Comparison of ENCODE assay signal across 17 cellular contexts in genomic region chr10:43220971-43221418, GRCh38. TPM values are rescaled to one million over a fixed set of nuclear protein-coding genes. Genes with fewer than 3 reads are reported as not detected.
DNase-seq lines count a peak whose midpoint lies in the region; ATAC-seq, FAIRE-seq and TF ChIP-seq lines count a peak whose summit lies in the region.
"Had no signal": no experiment of that assay in that cellular context is flagged by ENCODE, and none has a peak within 500 bp of the region (broad histone marks: within the 10 kb centered on the region; RNA-seq: fewer than 3 reads in every experiment).

No MANE protein-coding gene starts in this region.

- peaks cover 8 to 16% of the 10 kb centered on the region in 2 donors for H3K4me1 Mint-ChIP-seq in natural killer cell treated with Interleukin-12 subunit alpha and Interleukin-12 subunit beta and Interleukin-15 and Interleukin-18, amount 100 ng/mL, for 72 hours (ENCODE audit: low read depth in 2 of 2)

- H2AFZ ChIP-seq in K562 (ENCODE audit: low read depth, low read length) = no peak overlapping the region

- H3K27me3 ChIP-seq in K562 (ENCODE audit: control insufficient read depth in 2 of 2, insufficient read depth in 2 of 2, low read length in 2 of 2) (peaks cover 20 to 72% of the 10 kb centered on the region in 2 experiments), esophagus muscularis mucosa (peaks cover 0 to 54% (median 0%) of the 10 kb centered on the region in 4 donors)
- H3K27me3 ChIP-seq: adrenal gland had no signal

- TF ChIP-seq RAD21 in K562 (CRISPR knock-in tag; conservative IDR thresholded peaks at IDR 0.05 in 1 of 2, IDR thresholded peaks at IDR 0.05 in 1 of 2) = no peak

- H3K36me3 ChIP-seq in K562 (ENCODE audit: control insufficient read depth, insufficient read depth, low read length) (no peaks in the 10 kb centered on the region), esophagus muscularis mucosa (no peaks in the 10 kb centered on the region)
- H3K36me3 ChIP-seq: adrenal gland, prostate gland had no signal

- intact Hi-C loops in K562 (cut with micrococcal nuclease) = no loop called here
- intact Hi-C loops in esophagus muscularis mucosa (cut with DNase I) = no loop called here

- POLR2A ChIA-PET in K562 (lab: Yijun Ruan, JAX) = interaction anchor here (0.6 kb wide), 1 partner anchor 11 kb away, joined by 3 read pairs; no protein-coding TSS in a partner anchor

- H3K9ac ChIP-seq in K562 (ENCODE audit: insufficient read depth in 1 of 2, low read depth in 2 of 2, low read length in 2 of 2) = no peak overlapping the region

- CTCF ChIA-PET in K562 (lab: Yijun Ruan, JAX; ENCODE audit: low intra/inter-chr PET ratio) = interaction anchor here (0.7 kb wide), 1 partner anchor 128 kb away, joined by 3 read pairs; no protein-coding TSS in a partner anchor

- peaks cover 7% of the 10 kb centered on the region; the same call in 1 of the 2 replicates for H4K20me1 ChIP-seq in K562 (replicated peaks; ENCODE audit: control insufficient read depth, insufficient read depth, low read length)

- TF ChIP-seq EP300 in K562 (IDR thresholded peaks at IDR 0.05; ENCODE audit: low read length) = no peak
- no peak for TF ChIP-seq EP300 in esophagus muscularis mucosa (IDR thresholded peaks at IDR 0.05)

- peaks cover 0 to 18% of the 10 kb centered on the region in 2 experiments; a peak in 1 of 5 replicates for H3K4me1 ChIP-seq in K562 (replicated peaks in 1 of 2; ENCODE audit: control insufficient read depth in 2 of 2, insufficient read depth in 2 of 2, low read length in 2 of 2)
- H3K4me1 ChIP-seq in esophagus muscularis mucosa = no peaks in the 10 kb centered on the region
- H3K4me1 ChIP-seq: prostate gland had no signal

- WGBS in K562 (ENCODE audit: insufficient coverage, low coverage, missing lambda C conversion rate) = 4% methylated on average over 12 of the region's 12 CpGs
- 78% methylated on average over 11 of the region's 12 CpGs for WGBS in esophagus muscularis mucosa

- H3K9me3 Mint-ChIP-seq in natural killer cell treated with Interleukin-12 subunit alpha and Interleukin-12 subunit beta and Interleukin-15 and Interleukin-18, amount 100 ng/mL, for 72 hours = no peaks in the 10 kb centered on the region

- no peaks in the 10 kb centered on the region for H3K79me2 ChIP-seq in K562 (ENCODE audit: control insufficient read depth, insufficient read depth, low read length)

- TF ChIP-seq POLR2A in K562 (conservative IDR thresholded peaks at IDR 0.05) (no peak), esophagus muscularis mucosa (IDR thresholded peaks at IDR 0.05; ENCODE audit: low read depth) (no peak)

- H3K27ac ChIP-seq in K562 (ENCODE audit: extremely low read depth, low read depth, low read length) = no peak overlapping the region
- no peak overlapping the region for H3K27ac ChIP-seq in esophagus muscularis mucosa (replicated peaks in 1 of 4)
- H3K27ac ChIP-seq: adrenal gland, epithelial cell of prostate, prostate gland had no signal

- BruUV-seq in K562 (replicated peaks; lab: Mats Ljungman, UMichigan) = no TSS peak

- H3K27me3 Mint-ChIP-seq in natural killer cell treated with Interleukin-12 subunit alpha and Interleukin-12 subunit beta and Interleukin-15 and Interleukin-18, amount 100 ng/mL, for 72 hours = no peaks in the 10 kb centered on the region
- H3K27me3 Mint-ChIP-seq: CD4-positive, CD25-positive, alpha-beta regulatory T cell had no signal

- no peak overlapping the region for H3K27ac Mint-ChIP-seq in natural killer cell treated with Interleukin-12 subunit alpha and Interleukin-12 subunit beta and Interleukin-15 and Interleukin-18, amount 100 ng/mL, for 72 hours
- H3K27ac Mint-ChIP-seq: CD4-positive, CD25-positive, alpha-beta regulatory T cell had no signal

- H3K36me3 Mint-ChIP-seq in natural killer cell treated with Interleukin-12 subunit alpha and Interleukin-12 subunit beta and Interleukin-15 and Interleukin-18, amount 100 ng/mL, for 72 hours = no peaks in the 10 kb centered on the region
- H3K36me3 Mint-ChIP-seq: CD4-positive, CD25-positive, alpha-beta regulatory T cell had no signal

- DNase-seq in K562 (ENCODE audit: extremely low read depth in 1 of 4, low spot score in 3 of 4) (no peak), esophagus muscularis mucosa (ENCODE audit: extremely low spot score) (no peak), cerebellum (ENCODE audit: low spot score) (no peak)
- DNase-seq in natural killer cell treated with Interleukin-12 subunit alpha and Interleukin-12 subunit beta and Interleukin-15 and Interleukin-18, amount 100 ng/mL, for 72 hours (ENCODE audit: low spot score) = peak; percentile 59
- DNase-seq: CD4-positive, CD25-positive, alpha-beta regulatory T cell; kidney glomerular epithelial cell; NCI-H1417 had no signal

- no peak overlapping the region for H3K4me2 ChIP-seq in K562 (ENCODE audit: insufficient read depth, low read length)

- H3K9me1 ChIP-seq in K562 (ENCODE audit: control insufficient read depth, insufficient read depth, low read length) = no peaks in the 10 kb centered on the region

- in situ Hi-C loops in K562 (cut with MboI) = no loop called here

- H3K9me3 ChIP-seq in K562 (replicated peaks; ENCODE audit: control insufficient read depth, insufficient read depth, low read depth, low read length) (no peaks in the 10 kb centered on the region), esophagus muscularis mucosa (no peaks in the 10 kb centered on the region)
- H3K9me3 ChIP-seq: adrenal gland, prostate gland had no signal

- FAIRE-seq in K562 (lab: Jason Lieb, UNC) = no peak
- FAIRE-seq: GM19239, TTC549 had no signal

- ATAC-seq in GM18861 (IDR thresholded peaks at IDR 0.05; ENCODE audit: unreplicated experiment) = peak; percentile 27
- ATAC-seq in GM21390 (IDR thresholded peaks at IDR 0.05; ENCODE audit: unreplicated experiment) = peak; percentile 47
- no peak for ATAC-seq in K562
- ATAC-seq in natural killer cell treated with Interleukin-12 subunit alpha and Interleukin-12 subunit beta and Interleukin-15 and Interleukin-18, amount 100 ng/mL, for 72 hours = no peak
- ATAC-seq in GM18502 (IDR thresholded peaks at IDR 0.05; ENCODE audit: poor library complexity, unreplicated experiment) = no peak

- TF ChIP-seq CTCF in K562 (IDR thresholded peaks at IDR 0.05 in 2 of 3, conservative IDR thresholded peaks at IDR 0.05 in 1 of 3; ENCODE audit: insufficient read depth in 2 of 3, low read depth in 1 of 3, low read length in 3 of 3) (no peak), esophagus muscularis mucosa (IDR thresholded peaks at IDR 0.05) (no peak)

- H3K4me3 ChIP-seq in K562 = no peak overlapping the region
- H3K4me3 ChIP-seq in esophagus muscularis mucosa = no peak overlapping the region
- H3K4me3 ChIP-seq: adrenal gland, prostate gland had no signal

- H3K4me3 Mint-ChIP-seq in natural killer cell treated with Interleukin-12 subunit alpha and Interleukin-12 subunit beta and Interleukin-15 and Interleukin-18, amount 100 ng/mL, for 72 hours = peak overlapping the region; percentile 20
- H3K4me3 Mint-ChIP-seq: CD4-positive, CD25-positive, alpha-beta regulatory T cell had no signal

TF ChIP-seq in K562, 482 proteins besides CTCF, POLR2A, EP300 and RAD21:
- peak; percentile 67 for TF ChIP-seq MAFG (tag; conservative IDR thresholded peaks at IDR 0.05)
- TF ChIP-seq C11orf30 (IDR thresholded peaks at IDR 0.05; ENCODE audit: low read depth) = peak; percentile 30; the same call in 1 of the 2 replicates
- no peak for TF ChIP-seq NR3C1 (CRISPR knock-in tag; IDR thresholded peaks at IDR 0.05)
- 0 out of 2 replicates have a peak, but pooled peaks have one; percentile 15 for TF ChIP-seq ZNF316 (IDR thresholded peaks at IDR 0.05)
- TF ChIP-seq TAF15 (IDR thresholded peaks at IDR 0.05; ENCODE audit: low read depth, low read length) = no peak
- TF ChIP-seq NFE2 (IDR thresholded peaks at IDR 0.05; ENCODE audit: low read depth) = peak; percentile 24; the same call in 1 of the 2 replicates

RNA-seq across cellular contexts. Expression of gene RASGEF1A, which starts 45.9 kb away (rescaled TPM):
- 16.2 and 38.5 TPM in 2 replicates for total RNA-seq in K562 (2011; cell fraction: chromatin; rRNA removed; ENCODE audit: low replicate concordance)
- 29.0 and 30.1 TPM in 2 replicates for total RNA-seq in K562 (2011; cell fraction: nucleolus; rRNA removed)
- 17.3 and 19.3 TPM in 2 replicates for total RNA-seq in K562 (2011; cell fraction: nucleoplasm; rRNA removed)
- total RNA-seq in K562 (2014; rRNA removed) (29.7 and 32.0 TPM in 2 replicates), K562 (2014; rRNA removed; fragmentation: Illumina TruSeq; extraction: Trizol) (8.1 and 9.2 TPM in 2 replicates), K562 (2015; rRNA removed; fragmentation: Illumina TruSeq; extraction: Trizol) (9.8 and 10.2 TPM in 2 replicates), K562 (2021) (20.9 and 21.5 TPM in 2 replicates), esophagus muscularis mucosa (1 to 10 TPM in 2 of 4 donors, under 1 TPM in 2; 0.42 to 7.1 (median 1.0) TPM), cerebellum (4.4 TPM)
- polyA plus RNA-seq in K562 (2011; rRNA removed) (25.3 and 28.7 TPM in 2 replicates), K562 (2014; fragmentation: Illumina TruSeq; extraction: Trizol) (14.7 and 18.9 TPM in 2 replicates), K562 (2014; fragmentation: Nextera tagmentation; extraction: Ambion mirVana) (1 to 10 TPM; 1.6 to 2.9 TPM), K562 (2014; rRNA removed) (24.2 and 27.9 TPM in 2 replicates)
- 27.5 and 49.3 TPM in 2 replicates for polyA plus RNA-seq in K562 (2011; cell fraction: cytosol; rRNA removed)
- 38.8 and 68.7 TPM in 2 replicates for polyA plus RNA-seq in K562 (2011; cell fraction: nucleus; rRNA removed)
- 7.4 and 13.1 TPM in 2 replicates for polyA plus RNA-seq in K562 (2012)
- polyA minus RNA-seq in K562 (2011; rRNA and poly(A)+ RNA removed) = 9.3 and 18.5 TPM in 2 replicates
- 19.4 and 20.6 TPM in 2 replicates for polyA minus RNA-seq in K562 (2011; cell fraction: cytosol; rRNA and poly(A)+ RNA removed)
- 21.3 TPM in 2 replicates for polyA minus RNA-seq in K562 (2011; cell fraction: nucleus; rRNA and poly(A)+ RNA removed)
- total RNA-seq in natural killer cell treated with Interleukin-12 subunit alpha and Interleukin-12 subunit beta and Interleukin-15 and Interleukin-18, amount 100 ng/mL, for 72 hours = 1 to 10 TPM in 1 of 2 donors, under 1 TPM in 1; 0.69 to 1.1 TPM
- total RNA-seq: Daoy, H4 had no signal

Comparison
In these comparisons a context has a peak if more than half of its experiments do, and no peak if none do; other contexts are left out.
1. ATAC-seq: peak in GM18861 (single experiment) and GM21390 (single experiment); none in K562 (single experiment), natural killer cell treated with Interleukin-12 subunit alpha and Interleukin-12 subunit beta and Interleukin-15 and Interleukin-18, amount 100 ng/mL, for 72 hours (0 of 2) and GM18502 (single experiment).